ENCODE assay signal across 8 cellular contexts in genomic region chr1:111756124-111756513, GRCh38. TPM values are rescaled to one million over a fixed set of nuclear protein-coding genes. Genes with fewer than 3 reads are reported as not detected.
DNase-seq lines count a peak whose midpoint lies in the region; ATAC-seq and TF ChIP-seq lines count a peak whose summit lies in the region.

No MANE protein-coding gene starts in this region.

- peak overlapping the region; percentile 94 for H3K9ac ChIP-seq in OCI-LY3 (ENCODE audit: low read length)

- H3K9me3 ChIP-seq in A673 (ENCODE audit: low read depth, low read length, poor library complexity, severe bottlenecking): no peaks in the 10 kb centered on the region
- H3K9me3 ChIP-seq in OCI-LY3 (ENCODE audit: insufficient read depth, low read length): no peaks in the 10 kb centered on the region
- H3K9me3 ChIP-seq in esophagus muscularis mucosa: no peaks in the 10 kb centered on the region
- H3K9me3 ChIP-seq in ovary: no peaks in the 10 kb centered on the region

- H3K79me2 ChIP-seq in OCI-LY3 (ENCODE audit: low read length): peaks cover 39% of the 10 kb centered on the region

- peak overlapping the region; percentile 98 for H3K4me2 ChIP-seq in OCI-LY3 (ENCODE audit: low read length)

- H3K4me1 ChIP-seq in A673 (ENCODE audit: insufficient read depth, low read length, poor library complexity, severe bottlenecking): peaks cover 7% of the 10 kb centered on the region
- peaks cover 12% of the 10 kb centered on the region for H3K4me1 ChIP-seq in OCI-LY3 (ENCODE audit: low read length)
- H3K4me1 ChIP-seq in esophagus muscularis mucosa: peaks cover 17 to 35% (median 24%) of the 10 kb centered on the region in 4 donors
- peaks cover 1% of the 10 kb centered on the region for H3K4me1 ChIP-seq in ovary (ENCODE audit: insufficient read depth)

- peaks cover 28% of the 10 kb centered on the region for H3K36me3 ChIP-seq in A673 (ENCODE audit: insufficient read depth, low read length, poor library complexity, severe bottlenecking)
- H3K36me3 ChIP-seq in OCI-LY3 (replicated peaks; ENCODE audit: low read depth, low read length): peaks cover 10% of the 10 kb centered on the region
- peaks cover 6 to 26% (median 19%) of the 10 kb centered on the region in 4 donors for H3K36me3 ChIP-seq in esophagus muscularis mucosa
- H3K36me3 ChIP-seq in ovary: no peaks in the 10 kb centered on the region

- H3K27ac ChIP-seq in A673 (ENCODE audit: low read depth, low read length, poor library complexity, severe bottlenecking) (peak overlapping the region; percentile 95), OCI-LY3 (ENCODE audit: low read length) (peak overlapping the region; percentile 77), esophagus muscularis mucosa (replicated peaks in 1 of 4) (peak overlapping the region; percentile 84 to 95 (median 91)), ovary (peak overlapping the region; percentile 83 to 97)

- no peaks in the 10 kb centered on the region for H3K27me3 ChIP-seq in A673 (replicated peaks; ENCODE audit: insufficient read depth, low read depth, low read length, poor library complexity)
- no peaks in the 10 kb centered on the region for H3K27me3 ChIP-seq in OCI-LY3 (ENCODE audit: low read depth, low read length)
- no peaks in the 10 kb centered on the region for H3K27me3 ChIP-seq in esophagus muscularis mucosa
- H3K27me3 ChIP-seq in ovary: no peaks in the 10 kb centered on the region

- H4K20me1 ChIP-seq in OCI-LY3 (ENCODE audit: insufficient read depth, low read length): no peaks in the 10 kb centered on the region

- WGBS in esophagus muscularis mucosa: 1% methylated on average over 8 of the region's 35 CpGs
- 0 to 1% (median 0%) methylated on average over 26 to 35 of the region's 35 CpGs for WGBS in ovary, 3 donors

- TF ChIP-seq EP300 in esophagus muscularis mucosa (IDR thresholded peaks at IDR 0.05) (no peak), ovary (IDR thresholded peaks at IDR 0.05) (no peak)

- CTCF ChIA-PET in A673 (lab: Charles Lee): no interaction called here

- TF ChIP-seq CTCF in A673 (conservative IDR thresholded peaks at IDR 0.05; ENCODE audit: low read depth, low read length) (no peak), OCI-LY3 (IDR thresholded peaks at IDR 0.05; ENCODE audit: low read depth, low read length) (no peak), esophagus muscularis mucosa (IDR thresholded peaks at IDR 0.05) (no peak), ovary (IDR thresholded peaks at IDR 0.05) (no peak)

- ATAC-seq in GM21723 (IDR thresholded peaks at IDR 0.05; ENCODE audit: unreplicated experiment) (peak; percentile 19), GM19452 (IDR thresholded peaks at IDR 0.05; ENCODE audit: unreplicated experiment) (no peak)

- peak overlapping the region; percentile 88; the same call in 1 of the 2 replicates for H2AFZ ChIP-seq in OCI-LY3 (ENCODE audit: low read depth, low read length)

- BruUV-seq in A673 (replicated peaks; lab: Mats Ljungman, UMichigan): no TSS peak

- DNase-seq in A673 (ENCODE audit: low spot score) (peak; percentile 7), esophagus muscularis mucosa (ENCODE audit: extremely low spot score) (no peak), ovary (no peak), NCI-H1436 (lab: John Stamatoyannopoulos, UW) (no peak)
- no peak for DNase-seq in effector CD4-positive, alpha-beta T cell

- POLR2A ChIA-PET in A673 (lab: Charles Lee; ENCODE audit: low non-redundant PET): no interaction called here

- intact Hi-C loops in A673 (cut with micrococcal nuclease; ENCODE audit: unreplicated experiment): loop anchor here (5.0 kb wide), 1 partner anchor 309 kb away; the partner anchor contains the start of genes ATP5PB and WDR77
- intact Hi-C loops in esophagus muscularis mucosa (cut with DNase I): loop anchor here (5.0 kb wide), 1 partner anchor 274 kb away; no protein-coding TSS in a partner anchor
- intact Hi-C loops in ovary (cut with DNase I): loop anchor here in 3 of 4 donors (5.0 to 10.0 kb wide), 3 partner anchors 161 to 249 kb away; no protein-coding TSS in a partner anchor

- H3K4me3 ChIP-seq in A673 (ENCODE audit: low read depth, low read length, poor library complexity, severe bottlenecking): peak overlapping the region; percentile 92
- H3K4me3 ChIP-seq in OCI-LY3 (ENCODE audit: low read length): peak overlapping the region; percentile 98
- H3K4me3 ChIP-seq in esophagus muscularis mucosa: peak overlapping the region; percentile 73 to 87 (median 86)
- peak overlapping the region; percentile 88 for H3K4me3 ChIP-seq in ovary

- TF ChIP-seq POLR2A in esophagus muscularis mucosa (IDR thresholded peaks at IDR 0.05; ENCODE audit: low read depth) (no peak), ovary (IDR thresholded peaks at IDR 0.05) (no peak)

RNA-seq across cellular contexts. Expression of gene DDX20, which starts 0.4 kb away (rescaled TPM):
- total RNA-seq in A673 (2021) (22.8 and 26.1 TPM in 2 replicates), esophagus muscularis mucosa (10 to 100 TPM in 3 of 4 donors, 1 to 10 TPM in 1; 9.5 to 19.9 (median 13.1) TPM), ovary (10 to 100 TPM; 10.6 to 26.9 (median 14.5) TPM)
- polyA plus RNA-seq in ovary: 10 to 100 TPM in 1 of 2 donors, 1 to 10 TPM in 1; 7.3 to 10.5 TPM

RNA-seq across cellular contexts. Expression of gene INKA2, which starts 16.9 kb away (rescaled TPM):
- 0.62 and 0.74 TPM in 2 replicates for total RNA-seq in A673 (2021)
- 10 to 100 TPM in 1 of 4 donors, 1 to 10 TPM in 3; 4.0 to 10.8 (median 8.5) TPM for total RNA-seq in esophagus muscularis mucosa
- total RNA-seq in ovary: 10 to 100 TPM in 4 of 7 donors, 1 to 10 TPM in 3; 2.9 to 22.2 (median 10.5) TPM
- 1 to 10 TPM; 2.3 to 4.1 TPM for polyA plus RNA-seq in ovary
